Comparison of ENCODE assay signal across 16 cellular contexts in the genomic region with DNA sequence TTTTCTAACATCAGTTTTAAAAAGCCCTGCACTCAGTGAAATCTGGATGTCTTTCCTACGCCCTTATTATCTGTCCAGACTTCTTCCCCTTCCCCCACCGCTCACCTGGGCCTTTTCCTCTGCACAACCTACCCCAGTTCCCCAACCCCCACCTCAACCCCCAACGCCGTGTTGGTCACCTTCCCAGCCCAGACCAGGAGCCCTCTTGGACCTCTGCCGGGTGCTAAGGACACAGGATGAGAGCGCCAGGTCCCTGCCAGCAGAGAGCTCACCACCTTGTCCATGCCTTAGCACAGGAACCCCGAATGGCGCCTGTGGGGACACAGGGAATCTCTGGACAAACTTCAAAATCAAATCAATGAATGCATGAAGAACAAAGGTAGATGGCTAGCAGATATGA. TPM values are rescaled to one million over a fixed set of nuclear protein-coding genes. Genes with fewer than 3 reads are reported as not detected.
DNase-seq lines count a peak whose midpoint lies in the region; ATAC-seq, FAIRE-seq and TF ChIP-seq lines count a peak whose summit lies in the region.
"Had no signal": no experiment of that assay in that cellular context is flagged by ENCODE, and none has a peak within 500 bp of the region (broad histone marks: within the 10 kb centered on the region; RNA-seq: fewer than 3 reads in every experiment).

No MANE protein-coding gene starts in this region.

- H3K9me3 ChIP-seq in HepG2 (ENCODE audit: low read length): no peaks in the 10 kb centered on the region
- H3K9me3 ChIP-seq: pancreas, upper lobe of left lung had no signal

- H3K4me1 ChIP-seq in HepG2 (ENCODE audit: insufficient read depth, low read length): peaks cover 28% of the 10 kb centered on the region

- peaks cover 28% of the 10 kb centered on the region for H3K4me1 Mint-ChIP-seq in activated naive CD8-positive, alpha-beta T cell (ENCODE audit: low read depth)
- peaks cover 21% of the 10 kb centered on the region for H3K4me1 Mint-ChIP-seq in activated naive CD8-positive, alpha-beta T cell treated with anti-CD3 and anti-CD28 coated beads for 36 hours
- peaks cover 6% of the 10 kb centered on the region for H3K4me1 Mint-ChIP-seq in activated T-helper 17 cell treated with anti-CD3 and anti-CD28 coated beads, Interleukin-2, amount 50 U/mL, for 72 hours

- no peak for DNase-seq in activated naive CD8-positive, alpha-beta T cell treated with anti-CD3 and anti-CD28 coated beads for 36 hours
- DNase-seq in HepG2 (ENCODE audit: low spot score): no peak
- no peak for DNase-seq in stimulated activated CD4-positive, alpha-beta T cell treated with anti-CD3 and anti-CD28 coated beads, Interleukin-2, amount 100 ng/mL, for 48 hours
- no peak for DNase-seq in HEK293T (ENCODE audit: extremely low spot score)
- DNase-seq: activated naive CD4-positive, alpha-beta T cell; cerebellar nuclear complex; NCI-H2107; pancreas; stimulated activated CD4-positive, alpha-beta T cell treated with anti-CD3 and anti-CD28 coated beads, Interleukin-15, amount 100 ng/mL, for 24 hours; upper lobe of left lung had no signal

- TF ChIP-seq EP300 in HepG2 (IDR thresholded peaks at IDR 0.05; ENCODE audit: low read depth in 2 of 2, low read length in 2 of 2) (no peak), HepG2 (CRISPR knock-in tag; IDR thresholded peaks at IDR 0.05; ENCODE audit: borderline replicate concordance) (no peak)

- no peak overlapping the region for H3K4me2 ChIP-seq in HepG2 (ENCODE audit: low read depth, low read length)

- H4K20me1 ChIP-seq in HepG2 (ENCODE audit: insufficient read depth, low read length): no peaks in the 10 kb centered on the region

- H3K27ac ChIP-seq in HepG2 (ENCODE audit: extremely low read length, insufficient read depth, low read length): no peak overlapping the region

- no peak for FAIRE-seq in HepG2 (lab: Jason Lieb, UNC)
- FAIRE-seq: GM12891, pancreas had no signal

- H3K4me3 ChIP-seq in HepG2 (replicated peaks in 1 of 3; ENCODE audit: insufficient read depth in 1 of 3, low read depth in 2 of 3, low read length in 3 of 3): no peak overlapping the region

- TF ChIP-seq CTCF in HepG2 (CRISPR knock-in tag; IDR thresholded peaks at IDR 0.05): no peak

- in situ Hi-C loops in HepG2 (cut with HindIII; ENCODE audit: extremely low pct_ligation_motif_present, low pct_unique_long_range_greater_than_20kb): no loop called here

- peaks cover 2 to 23% of the 10 kb centered on the region in 2 experiments; a peak in 4 of 5 replicates for H3K27me3 ChIP-seq in HepG2 (ENCODE audit: control insufficient read depth in 1 of 2, insufficient read depth in 2 of 2, low read length in 2 of 2)
- H3K27me3 ChIP-seq: pancreas, upper lobe of left lung had no signal

- no peaks in the 10 kb centered on the region for H3K36me3 ChIP-seq in HepG2 (replicated peaks in 1 of 2; ENCODE audit: control insufficient read depth in 1 of 2, insufficient read depth in 2 of 2, low read length in 2 of 2)
- H3K36me3 ChIP-seq: pancreas, upper lobe of left lung had no signal

- 62% methylated on average over 8 of the region's 8 CpGs for WGBS in HepG2 (ENCODE audit: low lambda C conversion rate)

- CTCF ChIA-PET in HepG2 (lab: Yijun Ruan, JAX; ENCODE audit: low intra/inter-chr PET ratio, low total read pairs): no interaction called here
- CTCF ChIA-PET in HEK293T (lab: Yijun Ruan, JAX): no interaction called here

- H3K9me3 Mint-ChIP-seq in activated naive CD8-positive, alpha-beta T cell (ENCODE audit: low read depth): no peaks in the 10 kb centered on the region
- peaks cover 2% of the 10 kb centered on the region for H3K9me3 Mint-ChIP-seq in activated naive CD8-positive, alpha-beta T cell treated with anti-CD3 and anti-CD28 coated beads for 36 hours
- H3K9me3 Mint-ChIP-seq in activated T-helper 17 cell treated with anti-CD3 and anti-CD28 coated beads, Interleukin-2, amount 50 U/mL, for 72 hours: no peaks in the 10 kb centered on the region

- no peak overlapping the region for H3K9ac ChIP-seq in HepG2 (ENCODE audit: insufficient read depth, low read depth, low read length)

- no peak for TF ChIP-seq POLR2A in HepG2 (IDR thresholded peaks at IDR 0.05; ENCODE audit: insufficient read depth in 1 of 2, low read depth in 2 of 2, low read length in 2 of 2)

- H3K36me3 Mint-ChIP-seq in activated naive CD8-positive, alpha-beta T cell: no peaks in the 10 kb centered on the region
- H3K36me3 Mint-ChIP-seq in activated naive CD8-positive, alpha-beta T cell treated with anti-CD3 and anti-CD28 coated beads for 36 hours: peaks cover 4% of the 10 kb centered on the region
- no peaks in the 10 kb centered on the region for H3K36me3 Mint-ChIP-seq in activated T-helper 17 cell treated with anti-CD3 and anti-CD28 coated beads, Interleukin-2, amount 50 U/mL, for 72 hours (ENCODE audit: low read depth)

- H3K27ac Mint-ChIP-seq in activated naive CD8-positive, alpha-beta T cell: peak overlapping the region; percentile 51
- no peak overlapping the region for H3K27ac Mint-ChIP-seq in activated naive CD8-positive, alpha-beta T cell treated with anti-CD3 and anti-CD28 coated beads for 36 hours
- H3K27ac Mint-ChIP-seq in activated T-helper 17 cell treated with anti-CD3 and anti-CD28 coated beads, Interleukin-2, amount 50 U/mL, for 72 hours: no peak overlapping the region

- no TSS peak for BruUV-seq in HepG2 (replicated peaks; lab: Mats Ljungman, UMichigan)

- POLR2A ChIA-PET in HepG2 (lab: Yijun Ruan, JAX) (no interaction called here), HEK293T (lab: Yijun Ruan, JAX) (no interaction called here)

- no peak overlapping the region for H2AFZ ChIP-seq in HepG2 (ENCODE audit: low read length)

- H3K4me3 Mint-ChIP-seq in activated naive CD8-positive, alpha-beta T cell: peak overlapping the region; percentile 94
- H3K4me3 Mint-ChIP-seq in activated naive CD8-positive, alpha-beta T cell treated with anti-CD3 and anti-CD28 coated beads for 36 hours: no peak overlapping the region
- peak overlapping the region; percentile 89 for H3K4me3 Mint-ChIP-seq in activated T-helper 17 cell treated with anti-CD3 and anti-CD28 coated beads, Interleukin-2, amount 50 U/mL, for 72 hours

- no peaks in the 10 kb centered on the region for H3K79me2 ChIP-seq in HepG2 (ENCODE audit: insufficient read depth, low read length)

- no peak for ATAC-seq in activated T-helper 17 cell treated with anti-CD3 and anti-CD28 coated beads, Interleukin-2, amount 50 U/mL, for 72 hours (replicated peaks)
- ATAC-seq in HepG2 (no peak), HG02763 (IDR thresholded peaks at IDR 0.05; ENCODE audit: unreplicated experiment) (no peak), HG03469 (IDR thresholded peaks at IDR 0.05; ENCODE audit: unreplicated experiment) (no peak)
- ATAC-seq: activated CD4-positive, CD25-positive, alpha-beta regulatory T cell treated with anti-CD3 and anti-CD28 coated beads, Interleukin-2, amount 50 U/mL, for 24 hours; pancreas had no signal

- no peak for TF ChIP-seq RAD21 in HepG2 (CRISPR knock-in tag; IDR thresholded peaks at IDR 0.05)

- intact Hi-C loops in HepG2 (cut with micrococcal nuclease; ENCODE audit: unreplicated experiment): no loop called here

- H3K27me3 Mint-ChIP-seq in activated naive CD8-positive, alpha-beta T cell: no peaks in the 10 kb centered on the region
- H3K27me3 Mint-ChIP-seq in activated naive CD8-positive, alpha-beta T cell treated with anti-CD3 and anti-CD28 coated beads for 36 hours: no peaks in the 10 kb centered on the region
- H3K27me3 Mint-ChIP-seq in activated T-helper 17 cell treated with anti-CD3 and anti-CD28 coated beads, Interleukin-2, amount 50 U/mL, for 72 hours: no peaks in the 10 kb centered on the region

RNA-seq across cellular contexts. Expression of a gene that starts 1.0 kb away (rescaled TPM):
- 1 to 10 TPM; 4.2 to 4.8 TPM for total RNA-seq in activated naive CD8-positive, alpha-beta T cell treated with anti-CD3 and anti-CD28 coated beads for 36 hours
- total RNA-seq in activated T-helper 17 cell treated with anti-CD3 and anti-CD28 coated beads, Interleukin-2, amount 50 U/mL, for 72 hours: 1 to 10 TPM; 2.5 to 2.9 TPM
- 0.31 and 0.52 TPM in 2 replicates for total RNA-seq in HepG2 (2016; rRNA removed; fragmentation: Illumina TruSeq; extraction: Trizol)
- 0.40 TPM in 1 of 2 replicates, not detected in the other for total RNA-seq in HepG2 (2016; cell fraction: cytosol; rRNA removed; fragmentation: Illumina TruSeq; extraction: Trizol; ENCODE audit: low read depth)
- 0.61 and 1.2 TPM in 2 replicates for total RNA-seq in HepG2 (2016; cell fraction: insoluble cytoplasmic fraction; rRNA removed; fragmentation: Illumina TruSeq; extraction: Trizol)
- total RNA-seq in HepG2 (2016; cell fraction: membrane; rRNA removed; fragmentation: Illumina TruSeq; extraction: Trizol): 0.59 and 1.00 TPM in 2 replicates
- total RNA-seq in HepG2 (2016; cell fraction: nucleus; rRNA removed; fragmentation: Illumina TruSeq; extraction: Trizol): 1.0 and 1.8 TPM in 2 replicates
- polyA plus RNA-seq in HepG2 (2011; rRNA removed): 0.57 and 0.70 TPM in 2 replicates
- 0.15 and 0.38 TPM in 2 replicates for polyA plus RNA-seq in HepG2 (2011; cell fraction: cytosol; rRNA removed)
- polyA plus RNA-seq in HepG2 (2011; cell fraction: nucleus; rRNA removed): 0.21 and 0.83 TPM in 2 replicates
- polyA plus RNA-seq in HepG2 (2012): 0.35 and 0.38 TPM in 2 replicates
- 0.24 and 0.46 TPM in 2 replicates for polyA plus RNA-seq in HepG2 (2016; cell fraction: cytosol; fragmentation: Illumina TruSeq; extraction: Trizol; ENCODE audit: low read depth)
- polyA plus RNA-seq in HepG2 (2016; cell fraction: insoluble cytoplasmic fraction; fragmentation: Illumina TruSeq; extraction: Trizol; ENCODE audit: low read depth): 1.4 and 1.5 TPM in 2 replicates
- 0.37 and 0.76 TPM in 2 replicates for polyA plus RNA-seq in HepG2 (2016; cell fraction: membrane; fragmentation: Illumina TruSeq; extraction: Trizol; ENCODE audit: low read depth)
- 2.0 and 2.4 TPM in 2 replicates for polyA plus RNA-seq in HepG2 (2016; cell fraction: nucleus; fragmentation: Illumina TruSeq; extraction: Trizol; ENCODE audit: insufficient read depth, low read depth)
- 0.26 and 0.65 TPM in 2 replicates for polyA minus RNA-seq in HepG2 (2011; rRNA and poly(A)+ RNA removed; ENCODE audit: low replicate concordance)
- polyA minus RNA-seq in HepG2 (2011; cell fraction: cytosol; rRNA and poly(A)+ RNA removed): 0.18 and 0.40 TPM in 2 replicates
- 1.7 TPM in 2 replicates for polyA minus RNA-seq in HepG2 (2011; cell fraction: nucleus; rRNA and poly(A)+ RNA removed)

RNA-seq across cellular contexts. Expression of a gene that starts 26.8 kb away (rescaled TPM):
- total RNA-seq in activated naive CD8-positive, alpha-beta T cell treated with anti-CD3 and anti-CD28 coated beads for 36 hours: 10 to 100 TPM; 43.8 to 46.2 TPM
- 10 to 100 TPM; 15.1 to 24.1 TPM for total RNA-seq in activated T-helper 17 cell treated with anti-CD3 and anti-CD28 coated beads, Interleukin-2, amount 50 U/mL, for 72 hours
- 3.9 and 4.4 TPM in 2 replicates for total RNA-seq in HepG2 (2016; rRNA removed; fragmentation: Illumina TruSeq; extraction: Trizol)
- 0.91 and 0.97 TPM in 2 replicates for total RNA-seq in HepG2 (2016; cell fraction: cytosol; rRNA removed; fragmentation: Illumina TruSeq; extraction: Trizol; ENCODE audit: low read depth)
- total RNA-seq in HepG2 (2016; cell fraction: insoluble cytoplasmic fraction; rRNA removed; fragmentation: Illumina TruSeq; extraction: Trizol): 3.6 and 4.5 TPM in 2 replicates
- 1.5 and 1.7 TPM in 2 replicates for total RNA-seq in HepG2 (2016; cell fraction: membrane; rRNA removed; fragmentation: Illumina TruSeq; extraction: Trizol)
- 1.8 and 2.1 TPM in 2 replicates for total RNA-seq in HepG2 (2016; cell fraction: nucleus; rRNA removed; fragmentation: Illumina TruSeq; extraction: Trizol)
- polyA plus RNA-seq in HepG2 (2011; rRNA removed): 0.42 and 0.64 TPM in 2 replicates
- 0.35 and 0.45 TPM in 2 replicates for polyA plus RNA-seq in HepG2 (2011; cell fraction: cytosol; rRNA removed)
- 0.29 and 0.57 TPM in 2 replicates for polyA plus RNA-seq in HepG2 (2011; cell fraction: nucleus; rRNA removed)
- 0.74 and 1.0 TPM in 2 replicates for polyA plus RNA-seq in HepG2 (2012)
- polyA plus RNA-seq in HepG2 (2016; cell fraction: cytosol; fragmentation: Illumina TruSeq; extraction: Trizol; ENCODE audit: low read depth): 0.60 and 0.80 TPM in 2 replicates
- 6.2 and 6.7 TPM in 2 replicates for polyA plus RNA-seq in HepG2 (2016; cell fraction: insoluble cytoplasmic fraction; fragmentation: Illumina TruSeq; extraction: Trizol; ENCODE audit: low read depth)
- 0.89 and 0.91 TPM in 2 replicates for polyA plus RNA-seq in HepG2 (2016; cell fraction: membrane; fragmentation: Illumina TruSeq; extraction: Trizol; ENCODE audit: low read depth)
- 2.8 and 3.6 TPM in 2 replicates for polyA plus RNA-seq in HepG2 (2016; cell fraction: nucleus; fragmentation: Illumina TruSeq; extraction: Trizol; ENCODE audit: insufficient read depth, low read depth)
- 0.46 and 2.2 TPM in 2 replicates for polyA minus RNA-seq in HepG2 (2011; rRNA and poly(A)+ RNA removed; ENCODE audit: low replicate concordance)
- polyA minus RNA-seq in HepG2 (2011; cell fraction: cytosol; rRNA and poly(A)+ RNA removed): 0.40 TPM in 1 of 2 replicates, not detected in the other
- polyA minus RNA-seq in HepG2 (2011; cell fraction: nucleus; rRNA and poly(A)+ RNA removed): 1.5 TPM in 2 replicates
